ENCODE assay signal across 8 cellular contexts in the genomic region with DNA sequence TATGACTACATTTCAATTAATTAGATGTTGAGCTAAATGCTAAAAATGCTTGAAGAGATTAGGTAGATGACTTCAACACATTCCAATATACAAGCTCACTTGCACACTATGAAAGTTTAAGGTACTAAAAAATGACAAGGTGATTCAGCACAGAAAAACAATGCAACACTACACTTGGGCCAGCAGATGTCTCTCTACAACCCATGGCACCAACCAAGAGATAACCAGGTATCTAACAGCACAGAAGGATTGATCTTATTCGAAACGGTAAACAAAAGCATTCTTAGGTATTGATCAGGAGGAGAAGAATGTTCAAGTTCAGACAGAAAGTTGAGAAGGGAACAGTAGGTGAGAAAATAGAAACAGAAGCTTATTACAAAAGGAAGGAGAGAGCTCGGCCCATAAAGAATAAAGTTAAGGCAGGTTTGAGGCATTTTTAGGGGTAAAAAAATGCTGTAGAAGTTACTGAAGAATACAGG.
A peak's percentile ranks its signal among the peaks of the same experiment; 100 is the strongest.
DNase-seq lines count a peak whose midpoint lies in the region; ATAC-seq and TF ChIP-seq lines count a peak whose summit lies in the region.

No MANE protein-coding gene starts in this region.

- no peaks in the 10 kb centered on the region for H3K9me3 Mint-ChIP-seq in progenitor cell of endocrine pancreas (ENCODE audit: low read depth)

- TF ChIP-seq CTCF in GM13977 (IDR thresholded peaks at IDR 0.05; ENCODE audit: extremely low read depth, insufficient read depth, missing control alignments) (peak; percentile 66), fibroblast of villous mesenchyme (IDR thresholded peaks at IDR 0.05; ENCODE audit: insufficient read depth, low read depth, low read length) (peak; percentile 73), progenitor cell of endocrine pancreas (IDR thresholded peaks at IDR 0.05; ENCODE audit: unreplicated experiment) (peak; percentile 72)

- peaks cover 3% of the 10 kb centered on the region for H3K4me1 Mint-ChIP-seq in progenitor cell of endocrine pancreas (ENCODE audit: low read depth)

- DNase-seq in AML-193 (lab: John Stamatoyannopoulos, UW), result peak; percentile 45 to 51
- peak; percentile 52 for DNase-seq in GM13977 (ENCODE audit: low spot score)
- DNase-seq in Kasumi-1 (lab: John Stamatoyannopoulos, UW), result peak; percentile 56 to 61
- peak; percentile 10 for DNase-seq in SKM-1 (lab: John Stamatoyannopoulos, UW; ENCODE audit: unreplicated experiment)
- DNase-seq in fibroblast of villous mesenchyme (ENCODE audit: low read depth), result peak; percentile 59
- DNase-seq in progenitor cell of endocrine pancreas (ENCODE audit: low spot score, unreplicated experiment), result no peak
- DNase-seq in T1000 (lab: John Stamatoyannopoulos, UW), result no peak

- H3K4me3 ChIP-seq in fibroblast of villous mesenchyme (ENCODE audit: low read depth, low read length), result no peak overlapping the region

- in situ Hi-C loops in GM13977 (cut with MboI; ENCODE audit: low pct_unique_long_range_greater_than_20kb, low sequenced_read_pairs, unreplicated experiment), result no loop called here

- no peaks in the 10 kb centered on the region for H3K36me3 Mint-ChIP-seq in progenitor cell of endocrine pancreas (ENCODE audit: insufficient read depth)

- H3K27ac Mint-ChIP-seq in progenitor cell of endocrine pancreas, result no peak overlapping the region

- peaks cover 6% of the 10 kb centered on the region for H3K27me3 Mint-ChIP-seq in progenitor cell of endocrine pancreas

- ATAC-seq in GM18498 (IDR thresholded peaks at IDR 0.05; ENCODE audit: unreplicated experiment), result no peak

- H3K4me3 Mint-ChIP-seq in progenitor cell of endocrine pancreas (ENCODE audit: low read depth), result no peak overlapping the region

Comparison
In these comparisons a context has a peak if more than half of its experiments do, and no peak if none do; other contexts are left out.
1. DNase-seq: peak in AML-193 (2 of 2), GM13977 (single experiment), Kasumi-1 (2 of 2), SKM-1 (single experiment) and fibroblast of villous mesenchyme (single experiment); none in progenitor cell of endocrine pancreas (single experiment) and T1000 (single experiment).
2. Peak in every context shown above with its lines, with median percentiles within 50 percentile points of each other: CTCF ChIP-seq.